Comparison of ENCODE assay signal across 8 cellular contexts in the genomic region with DNA sequence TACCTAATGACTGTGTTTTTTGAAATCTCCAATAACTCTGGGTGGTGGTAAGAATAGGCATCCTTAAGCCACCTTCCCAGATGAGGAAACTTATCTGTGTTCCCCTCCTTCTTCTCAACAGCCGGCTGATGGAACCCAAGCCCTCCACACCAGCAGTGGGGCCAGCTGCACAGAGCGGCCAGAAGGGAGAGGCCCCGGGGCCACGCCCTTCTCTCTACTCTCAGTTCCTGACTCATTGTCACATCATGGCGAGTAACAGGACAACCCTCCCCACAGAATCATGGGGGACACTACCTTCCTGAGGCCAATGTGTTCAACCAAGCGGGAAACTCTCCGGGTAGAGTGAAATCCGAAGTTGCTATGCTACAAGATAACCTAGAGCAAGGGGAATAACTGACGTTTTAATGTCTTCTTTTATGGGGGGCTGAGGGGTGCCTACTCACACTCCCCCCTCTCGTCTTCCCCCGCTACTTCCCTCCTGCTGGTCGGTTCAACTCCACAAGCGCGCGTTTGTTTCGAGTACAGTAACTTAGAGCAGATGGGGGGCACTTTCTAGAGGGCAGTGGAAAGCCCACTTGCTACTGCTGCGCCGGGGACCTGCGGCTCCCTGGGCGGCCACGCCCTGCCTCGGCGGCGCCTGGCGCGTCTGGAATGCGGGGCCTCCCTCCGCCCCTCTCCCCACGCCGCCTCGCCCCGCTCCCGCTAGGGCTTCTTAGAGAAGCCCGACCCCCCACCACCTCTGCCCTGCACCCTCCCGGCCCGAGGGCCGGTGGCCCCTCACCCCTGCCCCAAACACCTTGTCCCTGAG. TPM values are rescaled to one million over a fixed set of nuclear protein-coding genes. Genes with fewer than 3 reads are reported as not detected.
A peak's percentile ranks its signal among the peaks of the same experiment; 100 is the strongest.
DNase-seq lines count a peak whose midpoint lies in the region; ATAC-seq lines count a peak whose summit lies in the region.

No MANE protein-coding gene starts in this region.

- H3K9me3 Mint-ChIP-seq in activated naive CD8-positive, alpha-beta T cell (ENCODE audit: low read depth), result no peaks in the 10 kb centered on the region

- peak overlapping the region; percentile 68 for H3K27ac Mint-ChIP-seq in activated naive CD8-positive, alpha-beta T cell

- H3K4me3 Mint-ChIP-seq in activated naive CD8-positive, alpha-beta T cell, result peak overlapping the region; percentile 90

- H3K36me3 Mint-ChIP-seq in activated naive CD8-positive, alpha-beta T cell, result no peaks in the 10 kb centered on the region

- intact Hi-C loops in left ventricle myocardium superior (cut with micrococcal nuclease), result no loop called here
- intact Hi-C loops in sciatic nerve (cut with DNase I), result no loop called here

- ATAC-seq in GM19372 (IDR thresholded peaks at IDR 0.05; ENCODE audit: low read depth, unreplicated experiment) (peak; percentile 64), HG03432 (IDR thresholded peaks at IDR 0.05; ENCODE audit: unreplicated experiment) (peak; percentile 74), left ventricle myocardium superior (peak; percentile 67), sciatic nerve (peak; percentile 38)

- DNase-seq in COLO668 (lab: John Stamatoyannopoulos, UW; ENCODE audit: unreplicated experiment) (peak; percentile 70), SHP77 treated with DMSO at 0.1 percent for 48 hours (lab: John Stamatoyannopoulos, UW) (peak; percentile 29), left ventricle myocardium superior (peak; percentile 84), sciatic nerve (ENCODE audit: low spot score) (peak; percentile 75), dedifferentiated amniotic fluid mesenchymal stem cell (ENCODE audit: extremely low spot score) (no peak)

- peaks cover 41% of the 10 kb centered on the region for H3K4me1 Mint-ChIP-seq in activated naive CD8-positive, alpha-beta T cell (ENCODE audit: low read depth)

- no peaks in the 10 kb centered on the region for H3K27me3 Mint-ChIP-seq in activated naive CD8-positive, alpha-beta T cell

RNA-seq across cellular contexts. Expression of a gene that starts 0.6 kb away (rescaled TPM):
- total RNA-seq in left ventricle myocardium superior (162 TPM), sciatic nerve (904 TPM)
